In genomic region chr9:34654317-34655083, GRCh38 we compare ENCODE assay signal across 9 cellular contexts. TPM values are rescaled to one million over a fixed set of nuclear protein-coding genes. Genes with fewer than 3 reads are reported as not detected.
DNase-seq lines count a peak whose midpoint lies in the region; ATAC-seq and TF ChIP-seq lines count a peak whose summit lies in the region.
"Had no signal": no experiment of that assay in that cellular context is flagged by ENCODE, and none has a peak within 500 bp of the region (broad histone marks: within the 10 kb centered on the region; RNA-seq: fewer than 3 reads in every experiment).

No MANE protein-coding gene starts in this region.

- H3K4me3 ChIP-seq in heart right ventricle = peak overlapping the region in 4 of 10 donors; percentile 8 to 58 (median 36)
- H3K4me3 ChIP-seq in tibial artery = peak overlapping the region in 1 of 2 donors; percentile 30

- intact Hi-C loops in heart right ventricle (cut with DNase I) (no loop called here), tibial artery (cut with DNase I; ENCODE audit: low total_unique reads) (no loop called here)

- TF ChIP-seq CTCF in heart right ventricle (IDR thresholded peaks at IDR 0.05) (no peak), tibial artery (IDR thresholded peaks at IDR 0.05) (no peak)

- H3K4me1 ChIP-seq in heart right ventricle (peaks cover 12 to 59% (median 46%) of the 10 kb centered on the region in 9 donors), tibial artery (peaks cover 8 to 53% (median 46%) of the 10 kb centered on the region in 4 donors)

- H3K9me3 ChIP-seq in heart right ventricle = no peaks in the 10 kb centered on the region
- no peaks in the 10 kb centered on the region for H3K9me3 ChIP-seq in tibial artery

- H3K27me3 ChIP-seq in heart right ventricle (no peaks in the 10 kb centered on the region), tibial artery (no peaks in the 10 kb centered on the region)

- H3K36me3 ChIP-seq in heart right ventricle (peaks cover 0 to 45% (median 4%) of the 10 kb centered on the region in 9 donors), tibial artery (peaks cover 3 to 20% (median 3%) of the 10 kb centered on the region in 3 donors)

- H3K27ac ChIP-seq in heart right ventricle (peak overlapping the region; percentile 31 to 93 (median 82)), tibial artery (peak overlapping the region; percentile 86 to 93)

- ATAC-seq in heart right ventricle (peak; percentile 41 to 79 (median 68)), HG02970 (IDR thresholded peaks at IDR 0.05; ENCODE audit: low FRiP score, unreplicated experiment) (no peak), GM21528 (IDR thresholded peaks at IDR 0.05; ENCODE audit: low FRiP score, unreplicated experiment) (no peak)

- WGBS in heart right ventricle, 2 donors = 21 to 33% methylated on average over 12 of the region's 12 CpGs

- DNase-seq in NCI-H2081 (lab: John Stamatoyannopoulos, UW) (peak; percentile 60 to 73), NCI-H2081 treated with DMSO at 0.1 percent for 48 hours (lab: John Stamatoyannopoulos, UW) (no peak), heart right ventricle (peak; percentile 79 to 85), tibial artery (peak; percentile 79 to 94)
- DNase-seq: activated naive CD4-positive, alpha-beta T cell treated with anti-CD3 and anti-CD28 coated beads for 36 hours; NCI-H2107 had no signal

RNA-seq across cellular contexts. Expression of gene IL11RA, which starts 2.5 kb away (rescaled TPM):
- 10 to 100 TPM; 45.2 to 53.7 (median 48.1) TPM for total RNA-seq in heart right ventricle
- polyA plus RNA-seq in heart right ventricle = 10 to 100 TPM; 26.9 to 30.0 TPM

RNA-seq across cellular contexts. Expression of gene CCL27, which starts 8.0 kb away (rescaled TPM):
- under 1 TPM in 1 of 10 donors, not detected in 9; 0.44 TPM for total RNA-seq in heart right ventricle
- polyA plus RNA-seq in heart right ventricle = under 1 TPM in 1 of 2 donors, not detected in 1; 0.45 TPM
- total RNA-seq: pulmonary artery endothelial cell had no signal

RNA-seq across cellular contexts. Expression of gene GALT, which starts 8.0 kb away (rescaled TPM):
- total RNA-seq in heart right ventricle = 10 to 100 TPM; 34.7 to 65.0 (median 44.2) TPM
- polyA plus RNA-seq in heart right ventricle = 10 to 100 TPM; 20.8 to 82.2 TPM

RNA-seq across cellular contexts. Expression of gene SIGMAR1, which starts 16.9 kb away (rescaled TPM):
- total RNA-seq in heart right ventricle = 10 to 100 TPM; 15.8 to 31.7 (median 22.3) TPM
- 10 to 100 TPM; 23.8 to 54.0 TPM for polyA plus RNA-seq in heart right ventricle

RNA-seq across cellular contexts. Expression of gene ARID3C, which starts 25.6 kb away (rescaled TPM):
- total RNA-seq in heart right ventricle = not detected
- polyA plus RNA-seq in heart right ventricle = not detected

Comparison
In these comparisons a context has a peak if more than half of its experiments do, and no peak if none do; other contexts are left out.
1. ATAC-seq: peak in heart right ventricle (8 of 8); none in HG02970 (single experiment) and GM21528 (single experiment).